8 cellular contexts compared by ENCODE assay signal in the genomic region with DNA sequence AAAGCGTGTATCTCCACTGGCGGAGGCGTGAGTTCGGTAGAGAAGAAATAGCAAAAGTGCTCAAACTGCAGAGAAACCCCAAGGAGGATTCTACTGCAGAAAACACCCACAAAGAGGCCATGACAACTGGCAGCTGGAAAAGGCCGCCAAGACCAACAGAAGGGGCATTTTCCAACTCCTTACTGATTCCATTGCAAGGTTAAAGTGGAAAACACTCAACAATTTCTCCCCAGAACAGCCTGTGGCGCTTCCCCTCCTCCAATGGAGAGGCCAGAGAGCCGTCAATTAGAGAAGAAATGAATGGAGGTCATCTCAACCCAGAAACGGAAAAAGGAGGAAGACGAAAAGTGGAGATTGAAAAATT. TPM values are rescaled to one million over a fixed set of nuclear protein-coding genes. Genes with fewer than 3 reads are reported as not detected.
DNase-seq lines count a peak whose midpoint lies in the region; ATAC-seq and TF ChIP-seq lines count a peak whose summit lies in the region.

No MANE protein-coding gene starts in this region.

- intact Hi-C loops in gastrocnemius medialis (cut with DNase I; ENCODE audit: low total_unique reads) = loop anchor here (2.0 kb wide), 1 partner anchor 140 kb away; the partner anchor contains the start of gene ZC3H10

- no peak for TF ChIP-seq POLR2A in gastrocnemius medialis (IDR thresholded peaks at IDR 0.05)

- H3K9me3 ChIP-seq in SJSA1 (replicated peaks) (no peaks in the 10 kb centered on the region), gastrocnemius medialis (no peaks in the 10 kb centered on the region)

- in situ Hi-C loops in gastrocnemius medialis (cut with MboI; ENCODE audit: low sequenced_read_pairs in 4 of 4) = no loop called here

- H3K27me3 ChIP-seq in SJSA1 (replicated peaks) (no peaks in the 10 kb centered on the region), gastrocnemius medialis (no peaks in the 10 kb centered on the region)

- peak overlapping the region; percentile 75 for H3K27ac ChIP-seq in SJSA1
- H3K27ac ChIP-seq in gastrocnemius medialis = peak overlapping the region; percentile 89 to 97 (median 91)

- no peak for DNase-seq in SJSA1 (ENCODE audit: low read depth in 1 of 2, low spot score in 2 of 2)
- DNase-seq in fibroblast of pulmonary artery (ENCODE audit: low read depth) = no peak
- DNase-seq in gastrocnemius medialis = no peak
- no peak for DNase-seq in HuH-7 (ENCODE audit: low spot score)
- DNase-seq in activated CD4-positive, alpha-beta T cell treated with anti-CD3 and anti-CD28 coated beads for 4 hours = no peak

- H3K36me3 ChIP-seq in SJSA1 = peaks cover 45% of the 10 kb centered on the region
- peaks cover 0 to 26% of the 10 kb centered on the region in 2 donors for H3K36me3 ChIP-seq in gastrocnemius medialis

- TF ChIP-seq CTCF in fibroblast of pulmonary artery (IDR thresholded peaks at IDR 0.05; ENCODE audit: low read length, missing control alignments) (no peak), gastrocnemius medialis (IDR thresholded peaks at IDR 0.05 in 4 of 5, conservative IDR thresholded peaks at IDR 0.05 in 1 of 5) (no peak)

- peak overlapping the region; percentile 98 for H3K4me3 ChIP-seq in SJSA1
- peak overlapping the region; percentile 66 for H3K4me3 ChIP-seq in fibroblast of pulmonary artery (replicated peaks; ENCODE audit: low read depth, low read length)
- peak overlapping the region; percentile 67 to 98 (median 79) for H3K4me3 ChIP-seq in gastrocnemius medialis

- H3K4me1 ChIP-seq in SJSA1 (replicated peaks) (peaks cover 45% of the 10 kb centered on the region), gastrocnemius medialis (peaks cover 33 to 48% of the 10 kb centered on the region in 2 donors)

- ATAC-seq in GM19035 (IDR thresholded peaks at IDR 0.05; ENCODE audit: unreplicated experiment) (peak; percentile 3), gastrocnemius medialis (no peak), HG03139 (IDR thresholded peaks at IDR 0.05; ENCODE audit: unreplicated experiment) (no peak), HG03442 (IDR thresholded peaks at IDR 0.05; ENCODE audit: unreplicated experiment) (no peak)

RNA-seq across cellular contexts. Expression of gene ANKRD52, which starts 0.6 kb away (rescaled TPM):
- 9.6 and 12.7 TPM in 2 replicates for total RNA-seq in SJSA1 (2014; rRNA removed; shearing (Covaris generic))
- total RNA-seq in gastrocnemius medialis = 10 to 100 TPM; 14.7 to 30.9 (median 18.9) TPM

RNA-seq across cellular contexts. Expression of gene COQ10A, which starts 7.9 kb away (rescaled TPM):
- 7.9 and 13.4 TPM in 2 replicates for total RNA-seq in SJSA1 (2014; rRNA removed; shearing (Covaris generic))
- total RNA-seq in gastrocnemius medialis = 10 to 100 TPM; 17.7 to 90.1 (median 54.5) TPM

RNA-seq across cellular contexts. Expression of gene SLC39A5, which starts 29.0 kb away (rescaled TPM):
- total RNA-seq in SJSA1 (2014; rRNA removed; shearing (Covaris generic)) = not detected in 2 replicates
- under 1 TPM in 1 of 4 donors, not detected in 3; 0.83 TPM for total RNA-seq in gastrocnemius medialis

RNA-seq across cellular contexts. Expression of gene NABP2, which starts 34.7 kb away (rescaled TPM):
- 47.8 and 55.7 TPM in 2 replicates for total RNA-seq in SJSA1 (2014; rRNA removed; shearing (Covaris generic))
- total RNA-seq in gastrocnemius medialis = 10 to 100 TPM; 29.6 to 75.0 (median 42.8) TPM

RNA-seq across cellular contexts. Expression of gene RNF41, which starts 37.1 kb away (rescaled TPM):
- total RNA-seq in SJSA1 (2014; rRNA removed; shearing (Covaris generic)) = 28.5 and 46.7 TPM in 2 replicates
- total RNA-seq in gastrocnemius medialis = 10 to 100 TPM; 46.5 to 58.9 (median 54.8) TPM
